ENCODE assay signal across 8 cellular contexts in genomic region chr5:34838785-34839714, GRCh38. TPM values are rescaled to one million over a fixed set of nuclear protein-coding genes. Genes with fewer than 3 reads are reported as not detected.
DNase-seq lines count a peak whose midpoint lies in the region; ATAC-seq and TF ChIP-seq lines count a peak whose summit lies in the region.

Gene TTC23L, plus strand, starts transcription at chr5:34839164. Its CDS starts 1,508 bp downstream, at chr5:34840672.

- H3K36me3 ChIP-seq in KMS-11 (ENCODE audit: insufficient read depth), result no peaks in the 10 kb centered on the region
- H3K36me3 ChIP-seq in suprapubic skin, result no peaks in the 10 kb centered on the region

- WGBS in suprapubic skin, result 4% methylated on average over 37 of the region's 73 CpGs

- peak within 1 kb of the TSS; percentile 64 for H3K9ac ChIP-seq in KMS-11

- H4K20me1 ChIP-seq in KMS-11 (ENCODE audit: insufficient read depth), result no peaks in the 10 kb centered on the region

- H3K27me3 ChIP-seq in KMS-11 (ENCODE audit: insufficient read depth, low read depth) (no peaks in the 10 kb centered on the region), suprapubic skin (no peaks in the 10 kb centered on the region)

- H2AFZ ChIP-seq in KMS-11 (ENCODE audit: low read depth), result peak within 1 kb of the TSS; percentile 98

- H3K27ac ChIP-seq in KMS-11 (peak within 1 kb of the TSS; percentile 61), suprapubic skin (peak within 1 kb of the TSS; percentile 67)

- DNase-seq in DMS79 treated with DMSO at 0.1 percent for 48 hours (lab: John Stamatoyannopoulos, UW) (peak; percentile 89), SHP77 (lab: John Stamatoyannopoulos, UW) (peak; percentile 98 to 100), glomerular visceral epithelial cell (ENCODE audit: extremely low spot score) (peak; percentile 94), occipital lobe (lab: John Stamatoyannopoulos, UW) (peak; percentile 80), suprapubic skin (ENCODE audit: low spot score in 2 of 2) (peak; percentile 90 to 91)
- DNase-seq in activated naive CD4-positive, alpha-beta T cell treated with anti-CD3 and anti-CD28 coated beads, Interleukin-2, amount 50 U/mL, for 16 hours, result peak; percentile 91

- no peak within 1 kb of the TSS for H3K4me3 ChIP-seq in KMS-11 (IDR thresholded peaks at IDR 0.05; ENCODE audit: insufficient read depth, low read depth, low read length)
- H3K4me3 ChIP-seq in suprapubic skin, result peak within 1 kb of the TSS; percentile 64

- ATAC-seq in GM21825 (IDR thresholded peaks at IDR 0.05; ENCODE audit: unreplicated experiment), result peak; percentile 96

- H3K4me1 ChIP-seq in KMS-11 (ENCODE audit: low read depth, poor library complexity, severe bottlenecking) (peaks cover 5% of the 10 kb centered on the region), suprapubic skin (peaks cover 13% of the 10 kb centered on the region)

- TF ChIP-seq POLR2A in suprapubic skin (IDR thresholded peaks at IDR 0.05), result peak in 1 of 2 donors; percentile 17

- H3K4me2 ChIP-seq in KMS-11, result peak within 1 kb of the TSS; percentile 72

- no peaks in the 10 kb centered on the region for H3K9me3 ChIP-seq in suprapubic skin

- no peaks in the 10 kb centered on the region for H3K79me2 ChIP-seq in KMS-11 (ENCODE audit: insufficient read depth, low read depth)

- TF ChIP-seq EP300 in suprapubic skin (IDR thresholded peaks at IDR 0.05), result no peak

- TF ChIP-seq CTCF in KMS-11 (conservative IDR thresholded peaks at IDR 0.05; ENCODE audit: low read depth, low read length), result no peak
- TF ChIP-seq CTCF in suprapubic skin (IDR thresholded peaks at IDR 0.05), result no peak

RNA-seq across cellular contexts. Expression of gene TTC23L, which starts in this region (rescaled TPM):
- 3.4 TPM for total RNA-seq in occipital lobe
- 1 to 10 TPM in 2 of 4 donors, under 1 TPM in 2; 0.48 to 7.0 (median 0.78) TPM for total RNA-seq in suprapubic skin
